Comparison of ENCODE assay signal across 22 cellular contexts in genomic region chr2:16072638-16073290, GRCh38.
DNase-seq lines count a peak whose midpoint lies in the region; ATAC-seq, FAIRE-seq and TF ChIP-seq lines count a peak whose summit lies in the region.
"Had no signal": no experiment of that assay in that cellular context is flagged by ENCODE, and none has a peak within 500 bp of the region (broad histone marks: within the 10 kb centered on the region; RNA-seq: fewer than 3 reads in every experiment).

No MANE protein-coding gene starts in this region.

- no peaks in the 10 kb centered on the region for H3K9me3 Mint-ChIP-seq in endodermal cell
- H3K9me3 Mint-ChIP-seq in neural crest cell, result no peaks in the 10 kb centered on the region
- H3K9me3 Mint-ChIP-seq in GM23338, result peaks cover 3% of the 10 kb centered on the region; the same call in 2 of the 3 replicates
- H3K9me3 Mint-ChIP-seq: CD8-positive, alpha-beta T cell had no signal

- H3K36me3 ChIP-seq in HepG2 (replicated peaks in 1 of 2; ENCODE audit: control insufficient read depth in 1 of 2, insufficient read depth in 2 of 2, low read length in 2 of 2) (no peaks in the 10 kb centered on the region), right lobe of liver (no peaks in the 10 kb centered on the region), endodermal cell (ENCODE audit: control insufficient read depth, insufficient read depth, low read length) (no peaks in the 10 kb centered on the region), GM23338 (ENCODE audit: insufficient read depth) (no peaks in the 10 kb centered on the region)

- ATAC-seq in HepG2 (no peak), right lobe of liver (no peak), GM23338 (no peak), HG03442 (IDR thresholded peaks at IDR 0.05; ENCODE audit: unreplicated experiment) (no peak)
- ATAC-seq: CD8-positive, alpha-beta T cell; HCT116 had no signal

- no peaks in the 10 kb centered on the region for H3K9me3 ChIP-seq in HepG2 (ENCODE audit: low read length)
- no peaks in the 10 kb centered on the region for H3K9me3 ChIP-seq in right lobe of liver
- H3K9me3 ChIP-seq in endodermal cell (ENCODE audit: control insufficient read depth, low read length), result no peaks in the 10 kb centered on the region
- H3K9me3 ChIP-seq: Caco-2 had no signal

- H4K20me1 ChIP-seq in HepG2 (ENCODE audit: insufficient read depth, low read length), result no peaks in the 10 kb centered on the region
- no peaks in the 10 kb centered on the region for H4K20me1 ChIP-seq in GM23338 (replicated peaks; ENCODE audit: insufficient read depth)

- no peak for TF ChIP-seq RAD21 in HepG2 (CRISPR knock-in tag; IDR thresholded peaks at IDR 0.05)

- no peak overlapping the region for H3K4me2 ChIP-seq in HepG2 (ENCODE audit: low read depth, low read length)
- no peak overlapping the region for H3K4me2 ChIP-seq in GM23338

- no peak overlapping the region for H3K4me3 ChIP-seq in HepG2 (replicated peaks in 1 of 3; ENCODE audit: insufficient read depth in 1 of 3, low read depth in 2 of 3, low read length in 3 of 3)
- H3K4me3 ChIP-seq in right lobe of liver, result no peak overlapping the region
- no peak overlapping the region for H3K4me3 ChIP-seq in endodermal cell (ENCODE audit: low read length)
- H3K4me3 ChIP-seq in GM23338, result no peak overlapping the region
- H3K4me3 ChIP-seq: GM23248 had no signal

- TF ChIP-seq POLR2A in HepG2 (IDR thresholded peaks at IDR 0.05; ENCODE audit: insufficient read depth in 1 of 2, low read depth in 2 of 2, low read length in 2 of 2) (no peak), right lobe of liver (IDR thresholded peaks at IDR 0.05) (no peak)

- H3K27me3 ChIP-seq in HepG2 (ENCODE audit: control insufficient read depth in 1 of 2, insufficient read depth in 2 of 2, low read length in 2 of 2) (no peaks in the 10 kb centered on the region), right lobe of liver (no peaks in the 10 kb centered on the region), endodermal cell (ENCODE audit: control insufficient read depth, insufficient read depth, low read length, poor library complexity, severe bottlenecking) (no peaks in the 10 kb centered on the region), GM23338 (ENCODE audit: insufficient read depth) (no peaks in the 10 kb centered on the region)

- H3K9ac ChIP-seq in HepG2 (ENCODE audit: insufficient read depth, low read depth, low read length) (no peak overlapping the region), endodermal cell (ENCODE audit: extremely low read depth, low read length, poor library complexity, severe bottlenecking) (no peak overlapping the region)
- H3K9ac ChIP-seq: GM23248 had no signal

- H3K9me2 ChIP-seq in GM23338 (ENCODE audit: insufficient read depth), result no peaks in the 10 kb centered on the region

- no peaks in the 10 kb centered on the region for H3K79me2 ChIP-seq in HepG2 (ENCODE audit: insufficient read depth, low read length)
- no peaks in the 10 kb centered on the region for H3K79me2 ChIP-seq in GM23338 (replicated peaks; ENCODE audit: insufficient read depth)

- CTCF ChIA-PET in HepG2 (lab: Yijun Ruan, JAX; ENCODE audit: low intra/inter-chr PET ratio, low total read pairs), result interaction anchor here (0.7 kb wide), 1 partner anchor 146 kb away, joined by 3 read pairs; no protein-coding TSS in a partner anchor

- in situ Hi-C loops in HepG2 (cut with HindIII; ENCODE audit: extremely low pct_ligation_motif_present, low pct_unique_long_range_greater_than_20kb), result no loop called here

- POLR2A ChIA-PET in HepG2 (lab: Yijun Ruan, JAX), result interaction anchor here (1.0 kb wide), 1 partner anchor 21 kb away, joined by 3 read pairs; no protein-coding TSS in a partner anchor

- TF ChIP-seq EP300 in HepG2 (IDR thresholded peaks at IDR 0.05; ENCODE audit: low read depth in 2 of 2, low read length in 2 of 2), result no peak
- no peak for TF ChIP-seq EP300 in HepG2 (CRISPR knock-in tag; IDR thresholded peaks at IDR 0.05; ENCODE audit: borderline replicate concordance)

- H3K4me1 ChIP-seq in HepG2 (ENCODE audit: insufficient read depth, low read length) (peaks cover 40% of the 10 kb centered on the region), right lobe of liver (no peaks in the 10 kb centered on the region), endodermal cell (ENCODE audit: control insufficient read depth, insufficient read depth, low read length) (peaks cover 22% of the 10 kb centered on the region), GM23338 (ENCODE audit: insufficient read depth) (0 out of 2 replicates have a peak, but pooled peaks cover 3% of the 10 kb centered on the region)

- WGBS in HepG2 (ENCODE audit: low lambda C conversion rate), result 62% methylated on average over 7 of the region's 7 CpGs
- WGBS in right lobe of liver (ENCODE audit: insufficient coverage, low coverage, low lambda C conversion rate, missing lambda C conversion rate), result 68% methylated on average over 4 of the region's 7 CpGs
- WGBS in endodermal cell (ENCODE audit: insufficient coverage in 1 of 2, insufficient read length in 1 of 2), 2 experiments, result 87 to 89% methylated on average over 4 to 7 of the region's 7 CpGs

- no peaks in the 10 kb centered on the region for H3F3A ChIP-seq in GM23338 (replicated peaks; ENCODE audit: low read depth)

- no peak for FAIRE-seq in HepG2 (lab: Jason Lieb, UNC)
- FAIRE-seq: G401.6 had no signal

- TF ChIP-seq CTCF in HepG2 (CRISPR knock-in tag; IDR thresholded peaks at IDR 0.05), result peak; percentile 75
- TF ChIP-seq CTCF in right lobe of liver (IDR thresholded peaks at IDR 0.05), result peak in 1 of 4 donors; percentile 10
- TF ChIP-seq CTCF in endodermal cell (conservative IDR thresholded peaks at IDR 0.05), result peak; percentile 39
- no peak for TF ChIP-seq CTCF in neural crest cell (conservative IDR thresholded peaks at IDR 0.05)
- peak in 1 of 2 experiments; percentile 40; a peak in 1 of 4 replicates for TF ChIP-seq CTCF in GM23338 (conservative IDR thresholded peaks at IDR 0.05; ENCODE audit: low read depth in 2 of 2)

- no TSS peak for BruUV-seq in HepG2 (replicated peaks; lab: Mats Ljungman, UMichigan)

- no peak overlapping the region for H3K27ac ChIP-seq in HepG2 (ENCODE audit: extremely low read length, insufficient read depth, low read length)
- H3K27ac ChIP-seq in right lobe of liver, result no peak overlapping the region
- H3K27ac ChIP-seq in endodermal cell (ENCODE audit: low read depth, low read length), result no peak overlapping the region
- H3K27ac ChIP-seq in GM23338 (ENCODE audit: low read depth), result no peak overlapping the region
- H3K27ac ChIP-seq: GM23248, RWPE1 had no signal

- DNase-seq in HepG2 (ENCODE audit: low spot score), result no peak
- no peak for DNase-seq in right lobe of liver
- no peak for DNase-seq in endodermal cell
- no peak for DNase-seq in neural crest cell (ENCODE audit: low read depth, low spot score)
- DNase-seq in GM23338 (ENCODE audit: low spot score), result no peak
- no peak for DNase-seq in cerebellar nuclear complex (lab: John Stamatoyannopoulos, UW)
- DNase-seq: C1 segment of cervical spinal cord; Caco-2; CD8-positive, alpha-beta T cell; GM23248; Karpas-422; NCI-H1092; NCI-H1417 treated with DMSO at 0.1 percent for 48 hours; NCI-H1694 treated with DMSO at 0.1 percent for 48 hours; NCI-H2081; NCI-H2227 treated with DMSO at 0.1 percent for 48 hours; NCI-H69; SHP77 had no signal

- H3K27me3 Mint-ChIP-seq in endodermal cell (ENCODE audit: insufficient read depth) (no peaks in the 10 kb centered on the region), neural crest cell (ENCODE audit: low read depth) (no peaks in the 10 kb centered on the region), GM23338 (ENCODE audit: insufficient read depth, low read depth, poor library complexity) (peaks cover 14% of the 10 kb centered on the region)

- H3K27ac Mint-ChIP-seq in endodermal cell (no peak overlapping the region), neural crest cell (ENCODE audit: unreplicated experiment) (peak overlapping the region; percentile 36), GM23338 (no peak overlapping the region)
- H3K27ac Mint-ChIP-seq: CD8-positive, alpha-beta T cell had no signal

- H3K4me1 Mint-ChIP-seq in endodermal cell, result peaks cover 42% of the 10 kb centered on the region
- H3K4me1 Mint-ChIP-seq in neural crest cell, result peaks cover 64% of the 10 kb centered on the region
- H3K4me1 Mint-ChIP-seq in GM23338, result peaks cover 10% of the 10 kb centered on the region

- intact Hi-C loops in HepG2 (cut with micrococcal nuclease; ENCODE audit: unreplicated experiment) (loop anchor here (5.0 to 10.0 kb wide), 2 partner anchors 142 to 210 kb away; no protein-coding TSS in a partner anchor), right lobe of liver (cut with DNase I) (no loop called here)

- H3K4me3 Mint-ChIP-seq in endodermal cell, result no peak overlapping the region
- H3K4me3 Mint-ChIP-seq in neural crest cell, result no peak overlapping the region
- no peak overlapping the region; the same call in 2 of the 3 replicates for H3K4me3 Mint-ChIP-seq in GM23338
- H3K4me3 Mint-ChIP-seq: CD8-positive, alpha-beta T cell had no signal

- H2AFZ ChIP-seq in HepG2 (ENCODE audit: low read length) (no peak overlapping the region), GM23338 (no peak overlapping the region)
- H2AFZ ChIP-seq: GM23248 had no signal

- H3K36me3 Mint-ChIP-seq in endodermal cell (ENCODE audit: low read depth) (no peaks in the 10 kb centered on the region), neural crest cell (ENCODE audit: low read depth) (no peaks in the 10 kb centered on the region), GM23338 (ENCODE audit: low read depth) (peaks cover 2% of the 10 kb centered on the region; the same call in 2 of the 3 replicates)
- H3K36me3 Mint-ChIP-seq: CD8-positive, alpha-beta T cell had no signal

TF ChIP-seq in HepG2, 621 proteins besides CTCF, POLR2A, EP300 and RAD21:
- no peak for TF ChIP-seq ZNF451 (CRISPR knock-in tag; IDR thresholded peaks at IDR 0.05)
- peak; percentile 75 for TF ChIP-seq STAG1 (CRISPR knock-in tag; IDR thresholded peaks at IDR 0.05)
- TF ChIP-seq HNF4A (CRISPR knock-in tag; IDR thresholded peaks at IDR 0.05), result 0 out of 2 replicates have a peak, but pooled peaks have one; percentile 4
- peak; percentile 85 for TF ChIP-seq ZNF629 (CRISPR knock-in tag; conservative IDR thresholded peaks at IDR 0.05)
- TF ChIP-seq JDP2 (CRISPR knock-in tag; IDR thresholded peaks at IDR 0.05; ENCODE audit: borderline replicate concordance), result no peak
TF ChIP-seq in HepG2: peak in this region for 3.

TF ChIP-seq in GM23338, 12 proteins besides CTCF, POLR2A, EP300 and RAD21:
- TF ChIP-seq EZH2phosphoT487 (IDR thresholded peaks at IDR 0.05; ENCODE audit: unreplicated experiment) (no peak), CREB1 (CRISPR knock-in tag; IDR thresholded peaks at IDR 0.05; ENCODE audit: low read depth) (no peak), JUNB (IDR thresholded peaks at IDR 0.05; ENCODE audit: unreplicated experiment) (no peak), EZH2 (IDR thresholded peaks at IDR 0.05; ENCODE audit: low read depth, unreplicated experiment) (no peak), ZNF114 (CRISPR knock-in tag; IDR thresholded peaks at IDR 0.05) (no peak), POLR2AphosphoS5 (IDR thresholded peaks at IDR 0.05; ENCODE audit: low read depth) (no peak)
